Comparison of ENCODE assay signal across 8 cellular contexts in genomic region chr13:60431108-60431700, GRCh38. TPM values are rescaled to one million over a fixed set of nuclear protein-coding genes. Genes with fewer than 3 reads are reported as not detected.
DNase-seq lines count a peak whose midpoint lies in the region; ATAC-seq and TF ChIP-seq lines count a peak whose summit lies in the region.

No MANE protein-coding gene starts in this region.

- H3K27me3 ChIP-seq in kidney epithelial cell (ENCODE audit: control insufficient read depth, insufficient read depth, low read length) = no peaks in the 10 kb centered on the region
- H3K27me3 ChIP-seq in testis = no peaks in the 10 kb centered on the region

- no peaks in the 10 kb centered on the region for H3K4me1 ChIP-seq in testis

- DNase-seq in ELR (ENCODE audit: low read depth) (peak; percentile 68), NCI-H748 (lab: John Stamatoyannopoulos, UW; ENCODE audit: unreplicated experiment) (peak; percentile 73), T47D (ENCODE audit: low read depth in 1 of 2, low spot score in 1 of 2) (peak; percentile 4 to 60), kidney epithelial cell (ENCODE audit: low read depth) (peak; percentile 19), testis (no peak)
- DNase-seq in stimulated activated CD4-positive, alpha-beta T cell treated with anti-CD3 and anti-CD28 coated beads, Interleukin-4, amount 100 ng/mL, for 4 hours = no peak

- H3K27ac ChIP-seq in testis = no peak overlapping the region

- no peaks in the 10 kb centered on the region for H3K36me3 ChIP-seq in kidney epithelial cell (ENCODE audit: control insufficient read depth, insufficient read depth, low read length)
- no peaks in the 10 kb centered on the region for H3K36me3 ChIP-seq in testis (ENCODE audit: low read depth, missing control alignments)

- no peak for TF ChIP-seq POLR2A in testis (IDR thresholded peaks at IDR 0.05)

- no peaks in the 10 kb centered on the region for H3K9me3 ChIP-seq in testis

- TF ChIP-seq CTCF in kidney epithelial cell (IDR thresholded peaks at IDR 0.05; ENCODE audit: insufficient read depth, low read length, poor library complexity, severe bottlenecking) (peak; percentile 80), testis (IDR thresholded peaks at IDR 0.05) (peak; percentile 60 to 87 (median 63))

- intact Hi-C loops in testis (cut with DNase I; ENCODE audit: low total_unique reads) = no loop called here

- H3K4me3 ChIP-seq in kidney epithelial cell (ENCODE audit: low read depth, low read length) (no peak overlapping the region), testis (no peak overlapping the region)

- in situ Hi-C loops in T47D (cut with HindIII; ENCODE audit: low pct_unique_long_range_greater_than_20kb, low sequenced_read_pairs) = no loop called here

- peak; percentile 61 for ATAC-seq in GM19463 (IDR thresholded peaks at IDR 0.05; ENCODE audit: unreplicated experiment)
- peak; percentile 57 for ATAC-seq in HG03457 (IDR thresholded peaks at IDR 0.05; ENCODE audit: unreplicated experiment)

RNA-seq across cellular contexts. Expression of gene TDRD3, which starts 34.2 kb away (rescaled TPM):
- total RNA-seq in kidney epithelial cell (13.7 and 15.7 TPM in 2 replicates), testis (10 to 100 TPM; 28.8 to 30.4 TPM)
- polyA plus RNA-seq in testis (ENCODE audit: insufficient read depth, low read depth, low replicate concordance) = 21.8 TPM

Comparison
In these comparisons a context has a peak if more than half of its experiments do, and no peak if none do; other contexts are left out.
1. DNase-seq: peak in ELR (single experiment), NCI-H748 (single experiment), T47D (2 of 2) and kidney epithelial cell (single experiment); none in testis (single experiment) and stimulated activated CD4-positive, alpha-beta T cell treated with anti-CD3 and anti-CD28 coated beads, Interleukin-4, amount 100 ng/mL, for 4 hours (0 of 2).